ENCODE assay signal across 8 cellular contexts in the genomic region with DNA sequence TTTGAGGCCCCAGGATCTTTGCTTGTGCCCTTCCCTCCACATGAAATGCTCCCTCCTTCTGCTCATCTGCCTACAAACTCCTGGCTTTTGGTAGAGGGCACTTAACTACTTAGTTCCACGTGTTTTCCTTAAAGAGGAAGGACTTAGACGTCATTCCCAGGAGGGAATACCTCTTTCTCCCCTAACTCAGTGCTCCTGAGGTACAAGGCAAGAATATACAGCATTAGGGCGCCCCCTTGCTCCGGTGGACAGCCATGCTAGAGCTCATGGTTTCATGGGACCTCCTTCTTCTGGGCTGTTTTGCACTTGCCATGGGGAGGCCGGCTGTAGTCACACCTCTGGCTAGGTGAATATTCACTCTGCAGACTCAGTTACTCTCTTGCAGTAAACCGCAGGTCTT.
A peak's percentile ranks its signal among the peaks of the same experiment; 100 is the strongest.
DNase-seq lines count a peak whose midpoint lies in the region; ATAC-seq and TF ChIP-seq lines count a peak whose summit lies in the region.

No MANE protein-coding gene starts in this region.

- H3K9me2 ChIP-seq in OCI-LY1 (ENCODE audit: low read depth, low read length) (no peaks in the 10 kb centered on the region), PC-9 (ENCODE audit: insufficient read depth) (no peaks in the 10 kb centered on the region)

- H3K4me1 ChIP-seq in OCI-LY1 (ENCODE audit: insufficient read depth, low read length, severe bottlenecking) (peaks cover 30% of the 10 kb centered on the region), PC-9 (replicated peaks; ENCODE audit: insufficient read depth) (no peaks in the 10 kb centered on the region)

- intact Hi-C loops in PC-9 (cut with micrococcal nuclease; ENCODE audit: unreplicated experiment): no loop called here

- peak; percentile 98 for TF ChIP-seq CTCF in OCI-LY1 (IDR thresholded peaks at IDR 0.05; ENCODE audit: low read length)
- peak; percentile 61 for TF ChIP-seq CTCF in osteocyte (IDR thresholded peaks at IDR 0.05)
- TF ChIP-seq CTCF in PC-9 (conservative IDR thresholded peaks at IDR 0.05): no peak; the same call in 1 of the 2 replicates

- DNase-seq in NCI-H1436 (lab: John Stamatoyannopoulos, UW) (peak; percentile 15), NCI-H1436 treated with DMSO at 0.1 percent for 48 hours (lab: John Stamatoyannopoulos, UW) (no peak), epithelial cell of prostate (ENCODE audit: low read depth, low spot score) (peak; percentile 3), osteocyte (ENCODE audit: extremely low spot score, unreplicated experiment) (no peak), PC-9 (no peak)

- H3F3A ChIP-seq in OCI-LY1 (ENCODE audit: insufficient read depth, low read length) (no peaks in the 10 kb centered on the region), PC-9 (ENCODE audit: insufficient read depth, low read depth) (no peaks in the 10 kb centered on the region)

- no peaks in the 10 kb centered on the region for H3K4me1 Mint-ChIP-seq in osteocyte (ENCODE audit: unreplicated experiment)

- H3K4me3 ChIP-seq in OCI-LY1 (ENCODE audit: low read depth, low read length, poor library complexity, severe bottlenecking) (no peak overlapping the region), PC-9 (no peak overlapping the region)

- H3K27me3 Mint-ChIP-seq in osteocyte (ENCODE audit: unreplicated experiment): peaks cover 4% of the 10 kb centered on the region

- ATAC-seq in HG02678 (IDR thresholded peaks at IDR 0.05; ENCODE audit: unreplicated experiment) (peak; percentile 77), HG03139 (IDR thresholded peaks at IDR 0.05; ENCODE audit: unreplicated experiment) (no peak)

- H3K4me2 ChIP-seq in OCI-LY1 (ENCODE audit: low read length) (no peak overlapping the region; the same call in 1 of the 2 replicates), PC-9 (no peak overlapping the region)

- H3K36me3 ChIP-seq in OCI-LY1 (ENCODE audit: insufficient read depth, low read length): no peaks in the 10 kb centered on the region
- H3K36me3 ChIP-seq in PC-9 (ENCODE audit: low read depth): no peaks in the 10 kb centered on the region

- H3K27ac ChIP-seq in OCI-LY1 (ENCODE audit: low read depth, low read length, poor library complexity, severe bottlenecking) (peak overlapping the region; percentile 92), epithelial cell of prostate (no peak overlapping the region), PC-9 (no peak overlapping the region)

- no TSS peak for BruUV-seq in PC-9 (replicated peaks; lab: Mats Ljungman, UMichigan)

- peak overlapping the region; percentile 14; the same call in 1 of the 2 replicates for H3K9ac ChIP-seq in OCI-LY1 (ENCODE audit: low read length)

- H3K36me3 Mint-ChIP-seq in osteocyte (ENCODE audit: unreplicated experiment): no peaks in the 10 kb centered on the region

- H3K27me3 ChIP-seq in OCI-LY1 (ENCODE audit: insufficient read depth, low read length) (no peaks in the 10 kb centered on the region), PC-9 (ENCODE audit: insufficient read depth, low read depth) (no peaks in the 10 kb centered on the region; the same call in 1 of the 2 replicates)

- no peaks in the 10 kb centered on the region for H3K9me3 ChIP-seq in OCI-LY1 (ENCODE audit: low read length)
- no peaks in the 10 kb centered on the region for H3K9me3 ChIP-seq in PC-9 (ENCODE audit: insufficient read depth, low read depth)

- H4K20me1 ChIP-seq in OCI-LY1 (ENCODE audit: insufficient read depth, low read length) (no peaks in the 10 kb centered on the region), PC-9 (ENCODE audit: insufficient read depth) (no peaks in the 10 kb centered on the region)

- H2AFZ ChIP-seq in OCI-LY1 (ENCODE audit: low read length) (no peak overlapping the region), PC-9 (no peak overlapping the region)

- no peak overlapping the region for H3K4me3 Mint-ChIP-seq in osteocyte (ENCODE audit: unreplicated experiment)

- no peaks in the 10 kb centered on the region for H3K9me3 Mint-ChIP-seq in osteocyte (ENCODE audit: unreplicated experiment)

- H3K27ac Mint-ChIP-seq in osteocyte (ENCODE audit: unreplicated experiment): no peak overlapping the region

- POLR2A ChIA-PET in PC-9 (lab: Charles Lee; ENCODE audit: unreplicated experiment): no interaction called here

- CTCF ChIA-PET in PC-9 (lab: Charles Lee): interaction anchor here (0.6 kb wide), 1 partner anchor 1001 kb away, joined by 5 read pairs; no protein-coding TSS in a partner anchor

- H3K79me2 ChIP-seq in OCI-LY1 (ENCODE audit: insufficient read depth, low read length) (no peaks in the 10 kb centered on the region), PC-9 (ENCODE audit: low read depth) (no peaks in the 10 kb centered on the region)

Comparison
In these comparisons a context has a peak if more than half of its experiments do, and no peak if none do; other contexts are left out.
1. DNase-seq: peak in NCI-H1436 (single experiment) and epithelial cell of prostate (single experiment); none in NCI-H1436 treated with DMSO at 0.1 percent for 48 hours (single experiment), osteocyte (single experiment) and PC-9 (0 of 2).